ENCODE assay signal across 16 cellular contexts in genomic region chr1:14698206-14698605, GRCh38.
A peak's percentile ranks its signal among the peaks of the same experiment; 100 is the strongest.
DNase-seq lines count a peak whose midpoint lies in the region; TF ChIP-seq lines count a peak whose summit lies in the region.
"Had no signal": no experiment of that assay in that cellular context is flagged by ENCODE, and none has a peak within 500 bp of the region (broad histone marks: within the 10 kb centered on the region; RNA-seq: fewer than 3 reads in every experiment).

No MANE protein-coding gene starts in this region.

- no peak overlapping the region for H4K8ac ChIP-seq in neuronal stem cell (ENCODE audit: low read depth, low read length)

- no peak overlapping the region for H3K14ac ChIP-seq in neuronal stem cell (ENCODE audit: low read length)

- no peaks in the 10 kb centered on the region for H3K27me3 Mint-ChIP-seq in brain
- H3K27me3 Mint-ChIP-seq: CD4-positive, CD25-positive, alpha-beta regulatory T cell had no signal

- peak overlapping the region; percentile 45 for H3K18ac ChIP-seq in neuronal stem cell (ENCODE audit: low read length)

- no peak overlapping the region for H3K4ac ChIP-seq in neuronal stem cell (ENCODE audit: low read length)

- H4K91ac ChIP-seq in neuronal stem cell (ENCODE audit: low read depth, low read length, poor library complexity), result no peak overlapping the region

- H3K9me3 ChIP-seq in neuronal stem cell (replicated peaks in 1 of 2; ENCODE audit: control insufficient read depth in 2 of 2, insufficient read depth in 1 of 2, low read depth in 1 of 2, low read length in 2 of 2) (peaks cover 0 to 11% of the 10 kb centered on the region in 2 donors), MM.1S (replicated peaks; ENCODE audit: insufficient read depth, low read length) (no peaks in the 10 kb centered on the region)
- H3K9me3 ChIP-seq: BE2C had no signal

- TF ChIP-seq CTCF in brain (conservative IDR thresholded peaks at IDR 0.05), result no peak
- TF ChIP-seq CTCF in MM.1S (IDR thresholded peaks at IDR 0.05; ENCODE audit: low read length), result no peak

- H2AFZ ChIP-seq in neuronal stem cell (ENCODE audit: low read length), result no peak overlapping the region
- H2AFZ ChIP-seq in MM.1S (ENCODE audit: low read length), result no peak overlapping the region

- H3K79me1 ChIP-seq in neuronal stem cell (ENCODE audit: low read depth, low read length), result peaks cover 5% of the 10 kb centered on the region

- H3F3A ChIP-seq in MM.1S (ENCODE audit: insufficient read depth, low read length), result no peaks in the 10 kb centered on the region

- no peak overlapping the region for H3K4me3 Mint-ChIP-seq in brain
- H3K4me3 Mint-ChIP-seq: CD4-positive, CD25-positive, alpha-beta regulatory T cell had no signal

- peaks cover 18% of the 10 kb centered on the region for H3K36me3 Mint-ChIP-seq in brain
- H3K36me3 Mint-ChIP-seq: CD4-positive, CD25-positive, alpha-beta regulatory T cell had no signal

- peak overlapping the region; percentile 8 for H3K23ac ChIP-seq in neuronal stem cell (ENCODE audit: low read depth, low read length, poor library complexity)

- no peak overlapping the region for H3K27ac ChIP-seq in neuronal stem cell (replicated peaks; ENCODE audit: low read length)
- H3K27ac ChIP-seq in MM.1S (ENCODE audit: low read length), result no peak overlapping the region

- DNase-seq in NCI-H1694 (lab: John Stamatoyannopoulos, UW) (peak; percentile 42), NCI-H524 treated with DMSO at 0.1 percent for 48 hours (lab: John Stamatoyannopoulos, UW) (peak; percentile 68), neuronal stem cell (ENCODE audit: low spot score) (no peak), T-helper 9 cell (no peak), CD1c-positive myeloid dendritic cell (ENCODE audit: extremely low spot score) (no peak), MM.1S (no peak)
- DNase-seq: BE2C; CD4-positive, CD25-positive, alpha-beta regulatory T cell; DMS79 treated with DMSO at 0.1 percent for 48 hours; Kasumi-1; NCI-H1092; NCI-H1436; NCI-H2029; NCI-H774; SW 1271 had no signal

- peaks cover 4 to 6% of the 10 kb centered on the region in 2 donors for H3K4me1 ChIP-seq in neuronal stem cell (ENCODE audit: control insufficient read depth in 2 of 2, insufficient read depth in 1 of 2, low read depth in 1 of 2, low read length in 2 of 2)
- H3K4me1 ChIP-seq in MM.1S (ENCODE audit: low read length), result no peaks in the 10 kb centered on the region
- H3K4me1 ChIP-seq: BE2C had no signal

- H2BK12ac ChIP-seq in neuronal stem cell (ENCODE audit: low read length), result no peak overlapping the region

- H3K4me3 ChIP-seq in neuronal stem cell (ENCODE audit: low read length in 2 of 2), result no peak overlapping the region
- no peak overlapping the region for H3K4me3 ChIP-seq in MM.1S (ENCODE audit: low read length)

- no peaks in the 10 kb centered on the region for H4K20me1 ChIP-seq in MM.1S (ENCODE audit: insufficient read depth, low read length)

- H3K9ac ChIP-seq in neuronal stem cell (ENCODE audit: low read depth, low read length, poor library complexity), result no peak overlapping the region
- no peak overlapping the region for H3K9ac ChIP-seq in MM.1S (ENCODE audit: low read length)

- no peaks in the 10 kb centered on the region for H3K27me3 ChIP-seq in neuronal stem cell (ENCODE audit: control insufficient read depth in 3 of 3, insufficient read depth in 3 of 3, low read depth in 1 of 3, low read length in 3 of 3)
- no peaks in the 10 kb centered on the region for H3K27me3 ChIP-seq in MM.1S (replicated peaks; ENCODE audit: insufficient read depth, low read length)
- H3K27me3 ChIP-seq: BE2C had no signal

- peaks cover 0 to 8% (median 3%) of the 10 kb centered on the region in 5 experiments for H3K9me3 Mint-ChIP-seq in brain

- H2BK120ac ChIP-seq in neuronal stem cell (ENCODE audit: low read depth, low read length), result no peak overlapping the region

- peak overlapping the region in 4 of 5 experiments; percentile 30 to 81 (median 44) for H3K27ac Mint-ChIP-seq in brain

- no peaks in the 10 kb centered on the region for H3K79me2 ChIP-seq in MM.1S (ENCODE audit: low read length)

- H3K9me2 ChIP-seq in MM.1S (replicated peaks; ENCODE audit: insufficient read depth, low read length), result no peaks in the 10 kb centered on the region

- WGBS in neuronal stem cell (ENCODE audit: extremely low coverage in 2 of 2, insufficient read length in 2 of 2, insufficient replicate concordance in 1 of 2), 2 donors, result no CpG with 5 or more reads among the region's 10 CpGs

- H3K4me2 ChIP-seq in neuronal stem cell (ENCODE audit: insufficient read depth, low read length, poor library complexity, severe bottlenecking) (no peak overlapping the region), MM.1S (ENCODE audit: low read depth, low read length) (no peak overlapping the region)

- peaks cover 0 to 35% of the 10 kb centered on the region in 2 donors for H3K36me3 ChIP-seq in neuronal stem cell (replicated peaks in 1 of 2; ENCODE audit: control insufficient read depth in 2 of 2, insufficient read depth in 2 of 2, low read length in 2 of 2)
- H3K36me3 ChIP-seq in MM.1S (replicated peaks; ENCODE audit: insufficient read depth, low read length), result no peaks in the 10 kb centered on the region
- H3K36me3 ChIP-seq: BE2C had no signal

- H3K4me1 Mint-ChIP-seq in brain, result peaks cover 59% of the 10 kb centered on the region
- H3K4me1 Mint-ChIP-seq: CD4-positive, CD25-positive, alpha-beta regulatory T cell had no signal

- no peak overlapping the region for H2BK5ac ChIP-seq in neuronal stem cell (ENCODE audit: low read length)

- H2AK5ac ChIP-seq in neuronal stem cell (ENCODE audit: low read depth, low read length), result no peak overlapping the region

- H2BK15ac ChIP-seq in neuronal stem cell (ENCODE audit: low read length), result no peak overlapping the region

Comparison
In these comparisons a context has a peak if more than half of its experiments do, and no peak if none do; other contexts are left out.
1. DNase-seq: peak in NCI-H1694 (single experiment) and NCI-H524 treated with DMSO at 0.1 percent for 48 hours (single experiment); none in neuronal stem cell (single experiment), T-helper 9 cell (single experiment), CD1c-positive myeloid dendritic cell (single experiment) and MM.1S (single experiment).